ENCODE assay signal across 20 cellular contexts in genomic region chr10:113293167-113293566, GRCh38.
"Had no signal": no experiment of that assay in that cellular context is flagged by ENCODE, and none has a peak within 500 bp of the region (broad histone marks: within the 10 kb centered on the region; RNA-seq: fewer than 3 reads in every experiment).

No MANE protein-coding gene starts in this region.

- H3K36me3 ChIP-seq: neutrophil, pancreas, right lobe of liver, tibial artery, upper lobe of left lung, vagina had no signal

- H3K9me3 ChIP-seq: neutrophil, pancreas, right lobe of liver, testis, tibial artery, upper lobe of left lung, vagina had no signal

- H3K27me3 Mint-ChIP-seq: memory B cell had no signal

- H3K4me1 Mint-ChIP-seq: memory B cell, natural killer cell had no signal

- H3K4me3 Mint-ChIP-seq: memory B cell, natural killer cell had no signal

- ATAC-seq: left lobe of liver had no signal

- H3K27ac ChIP-seq: dorsolateral prefrontal cortex, neutrophil, pancreas, right lobe of liver, testis, tibial artery, upper lobe of left lung, vagina had no signal

- DNase-seq: dorsolateral prefrontal cortex; effector CD4-positive, alpha-beta T cell; hypothalamus; kidney; natural killer cell; right lobe of liver; small intestine; stimulated activated CD4-positive, alpha-beta T cell treated with anti-CD3 and anti-CD28 coated beads, Interleukin-15, amount 100 ng/mL, for 24 hours; stimulated activated CD4-positive, alpha-beta T cell treated with anti-CD3 and anti-CD28 coated beads, Interleukin-2, amount 100 ng/mL, for 48 hours; stimulated activated naive CD4-positive, alpha-beta T cell; substantia nigra; testis; tibial artery; upper lobe of left lung had no signal

- H3K4me1 ChIP-seq: pancreas, right lobe of liver, testis, tibial artery, vagina had no signal

- H3K36me3 Mint-ChIP-seq: memory B cell, natural killer cell had no signal

- H3K27me3 ChIP-seq: neutrophil, pancreas, right lobe of liver, testis, tibial artery, upper lobe of left lung, vagina had no signal

- H3K4me3 ChIP-seq: dorsolateral prefrontal cortex, lung, pancreas, right lobe of liver, testis, tibial artery, upper lobe of left lung, vagina had no signal

- H3K27ac Mint-ChIP-seq: memory B cell, natural killer cell had no signal

- H3K9me3 Mint-ChIP-seq: memory B cell, natural killer cell had no signal
